ENCODE assay signal across 31 cellular contexts in genomic region chr20:20247234-20247633, GRCh38.
DNase-seq lines count a peak whose midpoint lies in the region; ATAC-seq and TF ChIP-seq lines count a peak whose summit lies in the region.
"Had no signal": no experiment of that assay in that cellular context is flagged by ENCODE, and none has a peak within 500 bp of the region (broad histone marks: within the 10 kb centered on the region; RNA-seq: fewer than 3 reads in every experiment).

No MANE protein-coding gene starts in this region.

- POLR2A ChIA-PET in GM10248 (lab: Yijun Ruan, JAX): no interaction called here

- TF ChIP-seq CTCF in thoracic aorta (IDR thresholded peaks at IDR 0.05): no peak
- TF ChIP-seq CTCF in GM10248 (IDR thresholded peaks at IDR 0.05; ENCODE audit: control extremely low read depth, extremely low read depth, low read depth, missing control alignments): no peak
- TF ChIP-seq CTCF in WERI-Rb-1 (IDR thresholded peaks at IDR 0.05; ENCODE audit: low read depth, low read length): no peak

- H3K27ac ChIP-seq in thoracic aorta (no peak overlapping the region), WERI-Rb-1 (no peak overlapping the region)
- H3K27ac ChIP-seq: 22Rv1; A549; BLaER1; BLaER1 treated with 17β-estradiol and CSF1 and Interleukin-3, amounts not matched to agents 10 nM and 100 nM; C4-2B had no signal

- H3K4me1 ChIP-seq in thoracic aorta (ENCODE audit: control insufficient read depth in 1 of 2, low read depth in 2 of 2): no peaks in the 10 kb centered on the region
- H3K4me1 ChIP-seq: A549, BLaER1, Caco-2 had no signal

- H3K9me3 ChIP-seq in thoracic aorta: no peaks in the 10 kb centered on the region
- peaks cover 4% of the 10 kb centered on the region for H3K9me3 ChIP-seq in WERI-Rb-1 (ENCODE audit: severe bottlenecking)
- H3K9me3 ChIP-seq: BE2C had no signal

- H3K4me3 ChIP-seq in thoracic aorta (peak overlapping the region; percentile 14), WERI-Rb-1 (ENCODE audit: low read depth, low read length) (no peak overlapping the region)
- H3K4me3 ChIP-seq: A549; BLaER1; BLaER1 treated with 17β-estradiol and CSF1 and Interleukin-3, amounts not matched to agents 10 nM and 100 nM had no signal

- CTCF ChIA-PET in GM10248 (lab: Yijun Ruan, JAX): interaction anchor here (1.6 kb wide), 1 partner anchor 11 kb away, joined by 10 read pairs; no protein-coding TSS in a partner anchor

- H3K27me3 ChIP-seq in thoracic aorta (replicated peaks; ENCODE audit: insufficient read depth): no peaks in the 10 kb centered on the region
- H3K27me3 ChIP-seq in WERI-Rb-1 (ENCODE audit: insufficient read depth, low read depth, severe bottlenecking): no peaks in the 10 kb centered on the region
- H3K27me3 ChIP-seq: BE2C; BLaER1; BLaER1 treated with 17β-estradiol and CSF1 and Interleukin-3, amounts not matched to agents 10 nM and 100 nM had no signal

- H3K36me3 ChIP-seq in thoracic aorta (no peaks in the 10 kb centered on the region), WERI-Rb-1 (no peaks in the 10 kb centered on the region)
- H3K36me3 ChIP-seq: BE2C, BLaER1 had no signal

- DNase-seq in inferior parietal cortex (ENCODE audit: extremely low spot score) (peak; percentile 17), middle frontal gyrus (ENCODE audit: extremely low spot score, low spot score) (peak; percentile 4), thoracic aorta (ENCODE audit: low spot score) (no peak), GM10248 (ENCODE audit: extremely low spot score) (no peak), WERI-Rb-1 (no peak)
- DNase-seq: 8988T; ACHN; AML-193; BE2C; C1 segment of cervical spinal cord; Caco-2; Calu3; CD4-positive, alpha-beta memory T cell; CD4-positive, alpha-beta T cell; CD4-positive, CD25-positive, alpha-beta regulatory T cell; CD8-positive, alpha-beta memory T cell; CD8-positive, alpha-beta T cell; COR-L47; DMS 273 treated with DMSO at 0.1 percent for 48 hours; DMS153; DMS53; DMS79; DMS79 treated with DMSO at 0.1 percent for 48 hours; DND-41; EL had no signal

- ATAC-seq in thoracic aorta (ENCODE audit: insufficient number of reproducible peaks, low FRiP score, low read depth) (no peak), HG03342 (IDR thresholded peaks at IDR 0.05; ENCODE audit: unreplicated experiment) (no peak)
- ATAC-seq: A549; CD8-positive, alpha-beta T cell had no signal

Comparison
In these comparisons a context has a peak if more than half of its experiments do, and no peak if none do; other contexts are left out.
1. DNase-seq: peak in inferior parietal cortex (single experiment) and middle frontal gyrus (single experiment); none in thoracic aorta (single experiment), GM10248 (single experiment) and WERI-Rb-1 (single experiment).